Comparison of ENCODE assay signal across 8 cellular contexts in genomic region chr5:4941957-4942830, GRCh38.
DNase-seq lines count a peak whose midpoint lies in the region; ATAC-seq and TF ChIP-seq lines count a peak whose summit lies in the region.

No MANE protein-coding gene starts in this region.

- DNase-seq in G401 (ENCODE audit: low spot score) = peak; percentile 40
- no peak for DNase-seq in astrocyte of the spinal cord (ENCODE audit: low read depth, low spot score)
- DNase-seq in mesothelial cell of epicardium (ENCODE audit: low spot score in 2 of 2, unreplicated experiment in 2 of 2) = peak in 1 of 2 experiments; percentile 65
- DNase-seq in GF-D8 (lab: John Stamatoyannopoulos, UW) = no peak
- DNase-seq in NCI-H510A (lab: John Stamatoyannopoulos, UW) = no peak
- DNase-seq in ACHN = no peak

- H3K27ac ChIP-seq in HEK293 (ENCODE audit: extremely low read depth, low read depth, low read length) = no peak overlapping the region

- CTCF ChIA-PET in HEK293 (lab: Yijun Ruan, JAX) = interaction anchor here (0.6 to 2.9 kb wide), 32 partner anchors 9 to 1267 kb away, joined by 3 to 31 read pairs (median 4); no protein-coding TSS in a partner anchor

- POLR2A ChIA-PET in HEK293 (lab: Yijun Ruan, JAX) = no interaction called here

- TF ChIP-seq CTCF in HEK293 (tag by site-specific recombination; IDR thresholded peaks at IDR 0.05) (peak; percentile 75), astrocyte of the spinal cord (IDR thresholded peaks at IDR 0.05; ENCODE audit: low read depth, low read length) (peak; percentile 87), mesothelial cell of epicardium (IDR thresholded peaks at IDR 0.05; ENCODE audit: unreplicated experiment) (peak; percentile 95)

- no peaks in the 10 kb centered on the region for H3K9me3 Mint-ChIP-seq in mesothelial cell of epicardium

- H3K4me3 ChIP-seq in HEK293 (ENCODE audit: low read depth, low read length) (no peak overlapping the region), astrocyte of the spinal cord (ENCODE audit: low read depth, low read length) (no peak overlapping the region)

- no peaks in the 10 kb centered on the region for H3K4me1 Mint-ChIP-seq in mesothelial cell of epicardium

- in situ Hi-C loops in G401 (cut with HindIII; ENCODE audit: low sequenced_read_pairs) = no loop called here
- in situ Hi-C loops in astrocyte of the spinal cord (cut with HindIII; ENCODE audit: low sequenced_read_pairs) = no loop called here
- in situ Hi-C loops in ACHN (cut with HindIII; ENCODE audit: low pct_ligation_motif_present, low pct_unique_long_range_greater_than_20kb, low sequenced_read_pairs) = no loop called here

- no peak overlapping the region for H3K4me3 Mint-ChIP-seq in mesothelial cell of epicardium

- no peak for ATAC-seq in HG03457 (IDR thresholded peaks at IDR 0.05; ENCODE audit: unreplicated experiment)

- H3K27ac Mint-ChIP-seq in mesothelial cell of epicardium = no peak overlapping the region

- H3K4me1 ChIP-seq in HEK293 (ENCODE audit: control insufficient read depth, insufficient read depth, low read length) = no peaks in the 10 kb centered on the region

- no peaks in the 10 kb centered on the region for H3K36me3 Mint-ChIP-seq in mesothelial cell of epicardium

- no peaks in the 10 kb centered on the region for H3K36me3 ChIP-seq in HEK293 (ENCODE audit: control insufficient read depth in 2 of 2, insufficient read depth in 1 of 2, low read length in 2 of 2)

- H3K9me3 ChIP-seq in HEK293 (ENCODE audit: control insufficient read depth, insufficient read depth, low read depth, low read length) = no peaks in the 10 kb centered on the region

- peaks cover 46% of the 10 kb centered on the region for H3K27me3 Mint-ChIP-seq in mesothelial cell of epicardium (ENCODE audit: low read depth)

TF ChIP-seq in HEK293, 187 proteins besides CTCF, POLR2A, EP300 and RAD21:
- TF ChIP-seq ZNF791 (tag by site-specific recombination; IDR thresholded peaks at IDR 0.05) (no peak), ZNF654 (tag by site-specific recombination; IDR thresholded peaks at IDR 0.05; ENCODE audit: low read depth) (peak; percentile 24; the same call in 1 of the 2 replicates)
